In genomic region chr15:88804257-88804656, GRCh38 we compare ENCODE assay signal across 1 cellular context.
TF ChIP-seq lines count a peak whose summit lies in the region.

No MANE protein-coding gene starts in this region.

TF ChIP-seq in HCT116, 20 proteins besides CTCF, POLR2A, EP300 and RAD21:
- TF ChIP-seq REST (IDR thresholded peaks at IDR 0.05; ENCODE audit: low read depth) (no peak), ATF3 (IDR thresholded peaks at IDR 0.05) (no peak), JUND (IDR thresholded peaks at IDR 0.05) (no peak), SIN3A (IDR thresholded peaks at IDR 0.05; ENCODE audit: low read depth) (no peak), CEBPB (IDR thresholded peaks at IDR 0.05; ENCODE audit: low read depth) (no peak), SRF (IDR thresholded peaks at IDR 0.05; ENCODE audit: low read depth) (no peak), MAX (IDR thresholded peaks at IDR 0.05) (no peak), EZH2phosphoT487 (IDR thresholded peaks at IDR 0.05; ENCODE audit: borderline replicate concordance) (no peak), FOSL1 (IDR thresholded peaks at IDR 0.05; ENCODE audit: low read depth) (no peak), EZH2 (IDR thresholded peaks at IDR 0.05) (no peak), YY1 (IDR thresholded peaks at IDR 0.05; ENCODE audit: extremely low read depth, insufficient replicate concordance, low read depth, low read length) (no peak), ZBTB33 (IDR thresholded peaks at IDR 0.05; ENCODE audit: extremely low read depth, insufficient replicate concordance, low read length) (no peak), SP1 (IDR thresholded peaks at IDR 0.05; ENCODE audit: low read depth) (no peak)
